1 cellular context compared by ENCODE assay signal in the genomic region with DNA sequence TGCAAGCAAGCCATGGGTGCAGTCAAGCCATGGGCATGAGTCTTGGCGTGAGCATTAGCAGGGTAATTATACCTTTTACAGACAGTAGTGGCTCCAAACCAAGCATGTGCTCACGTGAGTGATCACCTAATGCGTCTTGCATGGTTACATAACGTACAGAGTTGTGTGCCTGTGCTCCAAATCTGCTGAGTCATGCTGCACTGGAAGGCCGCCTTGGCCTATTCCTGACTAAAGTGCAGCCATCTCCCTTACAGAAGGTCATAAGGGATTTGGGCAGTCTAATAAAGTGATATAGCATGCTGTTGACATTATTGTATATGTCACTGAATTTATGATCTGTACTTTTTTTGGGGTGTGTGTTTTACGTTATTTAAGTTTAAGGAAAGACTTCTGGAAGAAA.
TF ChIP-seq lines count a peak whose summit lies in the region.

No MANE protein-coding gene starts in this region.

TF ChIP-seq in A549, 52 proteins besides CTCF, POLR2A, EP300 and RAD21 (continued from another document):
- TF ChIP-seq, protein P1, sequence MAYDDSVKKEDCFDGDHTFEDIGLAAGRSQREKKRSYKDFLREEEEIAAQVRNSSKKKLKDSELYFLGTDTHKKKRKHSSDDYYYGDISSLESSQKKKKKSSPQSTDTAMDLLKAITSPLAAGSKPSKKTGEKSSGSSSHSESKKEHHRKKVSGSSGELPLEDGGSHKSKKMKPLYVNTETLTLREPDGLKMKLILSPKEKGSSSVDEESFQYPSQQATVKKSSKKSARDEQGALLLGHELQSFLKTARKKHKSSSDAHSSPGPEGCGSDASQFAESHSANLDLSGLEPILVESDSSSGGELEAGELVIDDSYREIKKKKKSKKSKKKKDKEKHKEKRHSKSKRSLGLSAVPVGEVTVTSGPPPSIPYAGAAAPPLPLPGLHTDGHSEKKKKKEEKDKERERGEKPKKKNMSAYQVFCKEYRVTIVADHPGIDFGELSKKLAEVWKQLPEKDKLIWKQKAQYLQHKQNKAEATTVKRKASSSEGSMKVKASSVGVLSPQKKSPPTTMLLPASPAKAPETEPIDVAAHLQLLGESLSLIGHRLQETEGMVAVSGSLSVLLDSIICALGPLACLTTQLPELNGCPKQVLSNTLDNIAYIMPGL (CRISPR knock-in tag; IDR thresholded peaks at IDR 0.05; ENCODE audit: borderline replicate concordance) = no peak
- peak; percentile 98 for TF ChIP-seq MAFK (IDR thresholded peaks at IDR 0.05; ENCODE audit: partially characterized antibody)
- no peak for TF ChIP-seq SMC3 (IDR thresholded peaks at IDR 0.05)
- no peak for TF ChIP-seq TFCP2L1 (CRISPR knock-in tag; IDR thresholded peaks at IDR 0.05)
- TF ChIP-seq, protein P2, sequence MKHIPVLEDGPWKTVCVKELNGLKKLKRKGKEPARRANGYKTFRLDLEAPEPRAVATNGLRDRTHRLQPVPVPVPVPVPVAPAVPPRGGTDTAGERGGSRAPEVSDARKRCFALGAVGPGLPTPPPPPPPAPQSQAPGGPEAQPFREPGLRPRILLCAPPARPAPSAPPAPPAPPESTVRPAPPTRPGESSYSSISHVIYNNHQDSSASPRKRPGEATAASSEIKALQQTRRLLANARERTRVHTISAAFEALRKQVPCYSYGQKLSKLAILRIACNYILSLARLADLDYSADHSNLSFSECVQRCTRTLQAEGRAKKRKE (CRISPR knock-in tag; IDR thresholded peaks at IDR 0.05; ENCODE audit: low read depth) = peak; percentile 85; the same call in 1 of the 2 replicates
- TF ChIP-seq FOXS1 (CRISPR knock-in tag; IDR thresholded peaks at IDR 0.05) = peak; percentile 63; the same call in 1 of the 2 replicates
- TF ChIP-seq FOSL2 (IDR thresholded peaks at IDR 0.05) = no peak
- TF ChIP-seq FOSL2 (CRISPR knock-in tag; IDR thresholded peaks at IDR 0.05) = peak; percentile 39
- TF ChIP-seq SREBF2 (IDR thresholded peaks at IDR 0.05) = no peak
- TF ChIP-seq, protein P3, sequence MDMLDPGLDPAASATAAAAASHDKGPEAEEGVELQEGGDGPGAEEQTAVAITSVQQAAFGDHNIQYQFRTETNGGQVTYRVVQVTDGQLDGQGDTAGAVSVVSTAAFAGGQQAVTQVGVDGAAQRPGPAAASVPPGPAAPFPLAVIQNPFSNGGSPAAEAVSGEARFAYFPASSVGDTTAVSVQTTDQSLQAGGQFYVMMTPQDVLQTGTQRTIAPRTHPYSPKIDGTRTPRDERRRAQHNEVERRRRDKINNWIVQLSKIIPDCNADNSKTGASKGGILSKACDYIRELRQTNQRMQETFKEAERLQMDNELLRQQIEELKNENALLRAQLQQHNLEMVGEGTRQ (IDR thresholded peaks at IDR 0.05) = no peak
- no peak for TF ChIP-seq RNF2 (IDR thresholded peaks at IDR 0.05; ENCODE audit: borderline replicate concordance, low read depth)
- peak; percentile 97 for TF ChIP-seq NFE2L2 (conservative IDR thresholded peaks at IDR 0.05; ENCODE audit: low read length)
- TF ChIP-seq ZSCAN20 (CRISPR knock-in tag; IDR thresholded peaks at IDR 0.05) = no peak
- TF ChIP-seq HOXA7 (CRISPR knock-in tag; IDR thresholded peaks at IDR 0.05) = no peak
- TF ChIP-seq BHLHE40 (IDR thresholded peaks at IDR 0.05; ENCODE audit: low read depth, low read length) = no peak
- TF ChIP-seq ZC3H11A (IDR thresholded peaks at IDR 0.05) = no peak
- 0 out of 2 replicates have a peak, but pooled peaks have one; percentile 30 for TF ChIP-seq FOSB (CRISPR knock-in tag; IDR thresholded peaks at IDR 0.05)
- no peak for TF ChIP-seq GATA3 (IDR thresholded peaks at IDR 0.05; ENCODE audit: borderline replicate concordance)
- peak; percentile 86; the same call in 1 of the 2 replicates for TF ChIP-seq HOXB13 (CRISPR knock-in tag; IDR thresholded peaks at IDR 0.05; ENCODE audit: low read depth)
- TF ChIP-seq NPAS2 (CRISPR knock-in tag; IDR thresholded peaks at IDR 0.05; ENCODE audit: borderline replicate concordance) = no peak
- TF ChIP-seq, protein P4, sequence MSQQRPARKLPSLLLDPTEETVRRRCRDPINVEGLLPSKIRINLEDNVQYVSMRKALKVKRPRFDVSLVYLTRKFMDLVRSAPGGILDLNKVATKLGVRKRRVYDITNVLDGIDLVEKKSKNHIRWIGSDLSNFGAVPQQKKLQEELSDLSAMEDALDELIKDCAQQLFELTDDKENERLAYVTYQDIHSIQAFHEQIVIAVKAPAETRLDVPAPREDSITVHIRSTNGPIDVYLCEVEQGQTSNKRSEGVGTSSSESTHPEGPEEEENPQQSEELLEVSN (IDR thresholded peaks at IDR 0.05; ENCODE audit: borderline replicate concordance, low read depth) = no peak
- no peak for TF ChIP-seq CEBPB (IDR thresholded peaks at IDR 0.05)
- TF ChIP-seq EHMT2 (IDR thresholded peaks at IDR 0.05; ENCODE audit: low read depth) = no peak
- TF ChIP-seq PHF8 (IDR thresholded peaks at IDR 0.05; ENCODE audit: borderline replicate concordance, low read depth) = no peak
- TF ChIP-seq, protein P5, sequence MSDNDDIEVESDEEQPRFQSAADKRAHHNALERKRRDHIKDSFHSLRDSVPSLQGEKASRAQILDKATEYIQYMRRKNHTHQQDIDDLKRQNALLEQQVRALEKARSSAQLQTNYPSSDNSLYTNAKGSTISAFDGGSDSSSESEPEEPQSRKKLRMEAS (IDR thresholded peaks at IDR 0.05) = 0 out of 2 replicates have a peak, but pooled peaks have one; percentile 23
- TF ChIP-seq KDM5A (IDR thresholded peaks at IDR 0.05) = no peak
- no peak for TF ChIP-seq KDM1A (IDR thresholded peaks at IDR 0.05; ENCODE audit: low read depth)
- TF ChIP-seq, protein P6, sequence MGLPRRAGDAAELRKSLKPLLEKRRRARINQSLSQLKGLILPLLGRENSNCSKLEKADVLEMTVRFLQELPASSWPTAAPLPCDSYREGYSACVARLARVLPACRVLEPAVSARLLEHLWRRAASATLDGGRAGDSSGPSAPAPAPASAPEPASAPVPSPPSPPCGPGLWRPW (IDR thresholded peaks at IDR 0.05) = no peak
- TF ChIP-seq TP53 (CRISPR knock-in tag; IDR thresholded peaks at IDR 0.05) = no peak
- no peak for TF ChIP-seq ZFP36 (IDR thresholded peaks at IDR 0.05; ENCODE audit: borderline replicate concordance, partially characterized antibody)
- no peak for TF ChIP-seq POLR2AphosphoS2 (conservative IDR thresholded peaks at IDR 0.05; ENCODE audit: low read length)
- TF ChIP-seq RFX5 (IDR thresholded peaks at IDR 0.05) = no peak
- TF ChIP-seq HOXB5 (CRISPR knock-in tag; IDR thresholded peaks at IDR 0.05) = peak; percentile 73; the same call in 1 of the 2 replicates
- no peak for TF ChIP-seq ESRRA (IDR thresholded peaks at IDR 0.05; ENCODE audit: borderline replicate concordance, low read length)
- TF ChIP-seq, protein P7, sequence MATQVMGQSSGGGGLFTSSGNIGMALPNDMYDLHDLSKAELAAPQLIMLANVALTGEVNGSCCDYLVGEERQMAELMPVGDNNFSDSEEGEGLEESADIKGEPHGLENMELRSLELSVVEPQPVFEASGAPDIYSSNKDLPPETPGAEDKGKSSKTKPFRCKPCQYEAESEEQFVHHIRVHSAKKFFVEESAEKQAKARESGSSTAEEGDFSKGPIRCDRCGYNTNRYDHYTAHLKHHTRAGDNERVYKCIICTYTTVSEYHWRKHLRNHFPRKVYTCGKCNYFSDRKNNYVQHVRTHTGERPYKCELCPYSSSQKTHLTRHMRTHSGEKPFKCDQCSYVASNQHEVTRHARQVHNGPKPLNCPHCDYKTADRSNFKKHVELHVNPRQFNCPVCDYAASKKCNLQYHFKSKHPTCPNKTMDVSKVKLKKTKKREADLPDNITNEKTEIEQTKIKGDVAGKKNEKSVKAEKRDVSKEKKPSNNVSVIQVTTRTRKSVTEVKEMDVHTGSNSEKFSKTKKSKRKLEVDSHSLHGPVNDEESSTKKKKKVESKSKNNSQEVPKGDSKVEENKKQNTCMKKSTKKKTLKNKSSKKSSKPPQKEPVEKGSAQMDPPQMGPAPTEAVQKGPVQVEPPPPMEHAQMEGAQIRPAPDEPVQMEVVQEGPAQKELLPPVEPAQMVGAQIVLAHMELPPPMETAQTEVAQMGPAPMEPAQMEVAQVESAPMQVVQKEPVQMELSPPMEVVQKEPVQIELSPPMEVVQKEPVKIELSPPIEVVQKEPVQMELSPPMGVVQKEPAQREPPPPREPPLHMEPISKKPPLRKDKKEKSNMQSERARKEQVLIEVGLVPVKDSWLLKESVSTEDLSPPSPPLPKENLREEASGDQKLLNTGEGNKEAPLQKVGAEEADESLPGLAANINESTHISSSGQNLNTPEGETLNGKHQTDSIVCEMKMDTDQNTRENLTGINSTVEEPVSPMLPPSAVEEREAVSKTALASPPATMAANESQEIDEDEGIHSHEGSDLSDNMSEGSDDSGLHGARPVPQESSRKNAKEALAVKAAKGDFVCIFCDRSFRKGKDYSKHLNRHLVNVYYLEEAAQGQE (IDR thresholded peaks at IDR 0.05) = no peak
- no peak for TF ChIP-seq RARB (CRISPR knock-in tag; IDR thresholded peaks at IDR 0.05)
- no peak for TF ChIP-seq CHD2 (IDR thresholded peaks at IDR 0.05; ENCODE audit: low read length, partially characterized antibody)
- no peak for TF ChIP-seq JUNB (IDR thresholded peaks at IDR 0.05)
- no peak for TF ChIP-seq HDAC2 (IDR thresholded peaks at IDR 0.05)
- TF ChIP-seq ZNF302 (CRISPR knock-in tag; IDR thresholded peaks at IDR 0.05) = no peak
- TF ChIP-seq, protein P8, sequence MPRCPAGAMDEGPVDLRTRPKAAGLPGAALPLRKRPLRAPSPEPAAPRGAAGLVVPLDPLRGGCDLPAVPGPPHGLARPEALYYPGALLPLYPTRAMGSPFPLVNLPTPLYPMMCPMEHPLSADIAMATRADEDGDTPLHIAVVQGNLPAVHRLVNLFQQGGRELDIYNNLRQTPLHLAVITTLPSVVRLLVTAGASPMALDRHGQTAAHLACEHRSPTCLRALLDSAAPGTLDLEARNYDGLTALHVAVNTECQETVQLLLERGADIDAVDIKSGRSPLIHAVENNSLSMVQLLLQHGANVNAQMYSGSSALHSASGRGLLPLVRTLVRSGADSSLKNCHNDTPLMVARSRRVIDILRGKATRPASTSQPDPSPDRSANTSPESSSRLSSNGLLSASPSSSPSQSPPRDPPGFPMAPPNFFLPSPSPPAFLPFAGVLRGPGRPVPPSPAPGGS (IDR thresholded peaks at IDR 0.05) = no peak
- TF ChIP-seq EHF (CRISPR knock-in tag; IDR thresholded peaks at IDR 0.05) = peak; percentile 81
- TF ChIP-seq, protein P9, sequence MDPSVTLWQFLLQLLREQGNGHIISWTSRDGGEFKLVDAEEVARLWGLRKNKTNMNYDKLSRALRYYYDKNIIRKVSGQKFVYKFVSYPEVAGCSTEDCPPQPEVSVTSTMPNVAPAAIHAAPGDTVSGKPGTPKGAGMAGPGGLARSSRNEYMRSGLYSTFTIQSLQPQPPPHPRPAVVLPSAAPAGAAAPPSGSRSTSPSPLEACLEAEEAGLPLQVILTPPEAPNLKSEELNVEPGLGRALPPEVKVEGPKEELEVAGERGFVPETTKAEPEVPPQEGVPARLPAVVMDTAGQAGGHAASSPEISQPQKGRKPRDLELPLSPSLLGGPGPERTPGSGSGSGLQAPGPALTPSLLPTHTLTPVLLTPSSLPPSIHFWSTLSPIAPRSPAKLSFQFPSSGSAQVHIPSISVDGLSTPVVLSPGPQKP (IDR thresholded peaks at IDR 0.05; ENCODE audit: low read depth, low read length) = no peak
- no peak for TF ChIP-seq RCOR1 (IDR thresholded peaks at IDR 0.05; ENCODE audit: low read depth, low read length)
- TF ChIP-seq MAZ (IDR thresholded peaks at IDR 0.05; ENCODE audit: borderline replicate concordance, low read depth, low read length) = no peak
- no peak for TF ChIP-seq CHD4 (IDR thresholded peaks at IDR 0.05; ENCODE audit: borderline replicate concordance)
